8 cellular contexts compared by ENCODE assay signal in the genomic region with DNA sequence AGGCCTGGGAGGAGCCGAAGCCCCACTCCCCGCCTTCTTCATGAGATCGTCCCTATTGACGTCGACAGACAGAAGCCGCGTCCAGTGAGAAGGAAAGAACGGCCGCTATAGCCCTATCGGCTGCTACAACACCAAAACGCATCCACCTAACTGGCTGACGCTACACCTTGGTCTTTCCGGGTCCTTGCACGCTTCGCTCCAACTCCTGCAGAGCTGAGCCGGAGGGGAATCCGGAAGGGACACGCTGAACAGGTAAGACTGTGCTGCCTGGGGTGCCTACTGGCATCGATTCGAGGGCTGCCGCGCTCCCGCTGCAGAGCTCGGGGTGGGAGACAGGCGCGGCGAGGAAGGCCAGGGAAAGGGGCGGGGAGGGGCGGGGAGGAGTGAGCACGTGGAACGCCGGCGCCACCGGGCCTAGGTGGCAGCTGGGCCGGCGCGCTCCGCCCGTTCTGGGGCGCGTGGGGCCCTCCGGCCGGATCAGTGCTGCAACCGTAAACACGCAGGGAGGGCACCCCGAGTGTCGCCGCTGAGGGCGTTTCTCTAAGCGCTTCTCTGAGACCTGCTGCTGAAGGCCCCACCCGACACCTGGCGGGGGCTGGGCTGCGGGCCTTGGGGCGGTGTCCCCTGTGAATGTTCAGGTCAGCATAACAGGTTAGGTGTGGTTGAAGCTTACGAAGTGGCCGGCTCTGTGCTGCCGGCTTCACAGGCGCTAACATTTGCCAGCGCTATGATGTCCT. TPM values are rescaled to one million over a fixed set of nuclear protein-coding genes. Genes with fewer than 3 reads are reported as not detected.
DNase-seq lines count a peak whose midpoint lies in the region; ATAC-seq, FAIRE-seq and TF ChIP-seq lines count a peak whose summit lies in the region.

A gene with protein sequence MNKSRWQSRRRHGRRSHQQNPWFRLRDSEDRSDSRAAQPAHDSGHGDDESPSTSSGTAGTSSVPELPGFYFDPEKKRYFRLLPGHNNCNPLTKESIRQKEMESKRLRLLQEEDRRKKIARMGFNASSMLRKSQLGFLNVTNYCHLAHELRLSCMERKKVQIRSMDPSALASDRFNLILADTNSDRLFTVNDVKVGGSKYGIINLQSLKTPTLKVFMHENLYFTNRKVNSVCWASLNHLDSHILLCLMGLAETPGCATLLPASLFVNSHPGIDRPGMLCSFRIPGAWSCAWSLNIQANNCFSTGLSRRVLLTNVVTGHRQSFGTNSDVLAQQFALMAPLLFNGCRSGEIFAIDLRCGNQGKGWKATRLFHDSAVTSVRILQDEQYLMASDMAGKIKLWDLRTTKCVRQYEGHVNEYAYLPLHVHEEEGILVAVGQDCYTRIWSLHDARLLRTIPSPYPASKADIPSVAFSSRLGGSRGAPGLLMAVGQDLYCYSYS (plus strand): TSS at position 173 of the 737 bp plus-strand sequence. CDS start 11,515 bp downstream, outside the sequence.

- in situ Hi-C loops in GM23248 (cut with MboI): no loop called here

- H3F3A ChIP-seq in GM23248 (ENCODE audit: insufficient read depth): peaks cover 4% of the 10 kb centered on the region; the same call in 1 of the 2 replicates

- peak within 1 kb of the TSS; percentile 89 for H3K4me2 ChIP-seq in DND-41 (ENCODE audit: insufficient read depth, low read length)
- H3K4me2 ChIP-seq in GM23248 (ENCODE audit: unreplicated experiment): peak within 1 kb of the TSS; percentile 85
- peak within 1 kb of the TSS; percentile 96 for H3K4me2 ChIP-seq in Karpas-422 (ENCODE audit: low read depth, low read length, poor library complexity, severe bottlenecking)

- FAIRE-seq in RCC 7860 (lab: Jason Lieb, UNC): peak; percentile 4

- H3K4me1 ChIP-seq in DND-41 (ENCODE audit: insufficient read depth, low read length) (peaks cover 17% of the 10 kb centered on the region), GM23248 (ENCODE audit: insufficient read depth) (0 out of 2 replicates have a peak, but pooled peaks cover 4% of the 10 kb centered on the region), Karpas-422 (ENCODE audit: low read length) (peaks cover 20% of the 10 kb centered on the region), esophagus muscularis mucosa (peaks cover 4 to 20% (median 16%) of the 10 kb centered on the region in 4 donors), muscle layer of duodenum (ENCODE audit: control insufficient read depth in 1 of 2, insufficient read depth in 2 of 2, low read length in 2 of 2) (peaks cover 0 to 5% of the 10 kb centered on the region in 2 donors)

- H3K27ac ChIP-seq in DND-41 (ENCODE audit: low read length) (peak within 1 kb of the TSS; percentile 52), GM23248 (peak within 1 kb of the TSS; percentile 91), Karpas-422 (ENCODE audit: low read length) (peak within 1 kb of the TSS; percentile 71), esophagus muscularis mucosa (replicated peaks in 1 of 4) (peak within 1 kb of the TSS; percentile 70 to 82 (median 72)), muscle layer of duodenum (ENCODE audit: low read length) (peak within 1 kb of the TSS; percentile 51)

- H4K20me1 ChIP-seq in DND-41 (ENCODE audit: insufficient read depth, low read length): no peaks in the 10 kb centered on the region
- H4K20me1 ChIP-seq in GM23248 (ENCODE audit: insufficient read depth): no peaks in the 10 kb centered on the region
- no peaks in the 10 kb centered on the region for H4K20me1 ChIP-seq in Karpas-422 (ENCODE audit: insufficient read depth, low read depth, low read length)

- DNase-seq in DND-41 (peak; percentile 94), GM23248 (peak; percentile 100), Karpas-422 (peak; percentile 100), RCC 7860 (ENCODE audit: low spot score) (peak; percentile 90), esophagus muscularis mucosa (ENCODE audit: extremely low spot score) (peak; percentile 99)
- DNase-seq in activated T-cell treated with anti-CD3 and anti-CD28 coated beads, Interleukin-2, amount 50 U/mL, for 48 hours: peak; percentile 93 to 95
- peak; percentile 80 to 95 for DNase-seq in stimulated activated CD8-positive, alpha-beta memory T cell treated with anti-CD3 and anti-CD28 coated beads, Interleukin-7, amount 100 ng/mL, for 48 hours (ENCODE audit: extremely low read depth in 1 of 2, low read depth in 1 of 2)

- H2AFZ ChIP-seq in DND-41 (ENCODE audit: low read depth, low read length) (peak within 1 kb of the TSS; percentile 91), GM23248 (peak within 1 kb of the TSS; percentile 88), Karpas-422 (ENCODE audit: low read length) (peak within 1 kb of the TSS; percentile 84)

- peak within 1 kb of the TSS; percentile 58 for H3K9ac ChIP-seq in DND-41 (ENCODE audit: low read depth, low read length)
- peak within 1 kb of the TSS; percentile 95 for H3K9ac ChIP-seq in GM23248
- peak within 1 kb of the TSS; percentile 83 for H3K9ac ChIP-seq in Karpas-422 (ENCODE audit: low read length)

- TF ChIP-seq POLR2A in esophagus muscularis mucosa (IDR thresholded peaks at IDR 0.05; ENCODE audit: low read depth): no peak

- peak within 1 kb of the TSS; percentile 36 to 94 for H3K4me3 ChIP-seq in DND-41 (ENCODE audit: low read depth in 1 of 2, low read length in 2 of 2)
- peak within 1 kb of the TSS; percentile 84 for H3K4me3 ChIP-seq in GM23248
- peak within 1 kb of the TSS; percentile 89 for H3K4me3 ChIP-seq in Karpas-422 (ENCODE audit: low read length)
- peak within 1 kb of the TSS; percentile 80 to 89 (median 84) for H3K4me3 ChIP-seq in esophagus muscularis mucosa
- H3K4me3 ChIP-seq in muscle layer of duodenum (ENCODE audit: low read depth in 1 of 2, low read length in 2 of 2): peak within 1 kb of the TSS; percentile 79 to 95

- H3K9me2 ChIP-seq in GM23248 (ENCODE audit: insufficient read depth) (no peaks in the 10 kb centered on the region), Karpas-422 (replicated peaks; ENCODE audit: insufficient read depth, low read length) (no peaks in the 10 kb centered on the region)

- ATAC-seq in DND-41 (ENCODE audit: insufficient read depth, low read depth): peak; percentile 97

- no peak for TF ChIP-seq EP300 in esophagus muscularis mucosa (IDR thresholded peaks at IDR 0.05)

- peaks cover 6% of the 10 kb centered on the region; the same call in 1 of the 2 replicates for H3K79me2 ChIP-seq in DND-41 (ENCODE audit: insufficient read depth, low read length)
- H3K79me2 ChIP-seq in GM23248 (ENCODE audit: insufficient read depth): peaks cover 36% of the 10 kb centered on the region
- H3K79me2 ChIP-seq in Karpas-422 (ENCODE audit: low read length): peaks cover 40% of the 10 kb centered on the region

- H3K27me3 ChIP-seq in DND-41 (ENCODE audit: insufficient read depth, low read length, poor library complexity) (no peaks in the 10 kb centered on the region), GM23248 (replicated peaks; ENCODE audit: insufficient read depth) (no peaks in the 10 kb centered on the region), Karpas-422 (ENCODE audit: low read length) (no peaks in the 10 kb centered on the region), esophagus muscularis mucosa (no peaks in the 10 kb centered on the region), muscle layer of duodenum (ENCODE audit: low read depth, low read length) (no peaks in the 10 kb centered on the region)

- 1% methylated on average over 38 to 43 of the region's 59 CpGs for WGBS in GM23248 (ENCODE audit: low coverage in 1 of 2, low lambda C conversion rate in 2 of 2, missing lambda C conversion rate in 2 of 2), 2 experiments
- 2% methylated on average over 28 of the region's 59 CpGs for WGBS in esophagus muscularis mucosa

- intact Hi-C loops in esophagus muscularis mucosa (cut with DNase I): no loop called here

- no peak for TF ChIP-seq CTCF in DND-41 (IDR thresholded peaks at IDR 0.05; ENCODE audit: borderline replicate concordance, extremely low read depth, low read length, poor library complexity, severe bottlenecking)
- no peak for TF ChIP-seq CTCF in esophagus muscularis mucosa (IDR thresholded peaks at IDR 0.05)

- H3K9me3 ChIP-seq in DND-41 (ENCODE audit: insufficient read depth, low read length, severe bottlenecking): no peaks in the 10 kb centered on the region
- no peaks in the 10 kb centered on the region for H3K9me3 ChIP-seq in GM23248 (ENCODE audit: low read depth)
- no peaks in the 10 kb centered on the region for H3K9me3 ChIP-seq in Karpas-422 (ENCODE audit: low read length)
- no peaks in the 10 kb centered on the region for H3K9me3 ChIP-seq in esophagus muscularis mucosa
- no peaks in the 10 kb centered on the region for H3K9me3 ChIP-seq in muscle layer of duodenum (ENCODE audit: control insufficient read depth in 1 of 2, low read length in 2 of 2)

- no peaks in the 10 kb centered on the region for H3K36me3 ChIP-seq in DND-41 (ENCODE audit: insufficient read depth, low read length)
- H3K36me3 ChIP-seq in GM23248 (ENCODE audit: low read depth): no peaks in the 10 kb centered on the region
- 0 out of 2 replicates have a peak, but pooled peaks cover 3% of the 10 kb centered on the region for H3K36me3 ChIP-seq in Karpas-422 (ENCODE audit: insufficient read depth, low read length)
- no peaks in the 10 kb centered on the region for H3K36me3 ChIP-seq in esophagus muscularis mucosa
- H3K36me3 ChIP-seq in muscle layer of duodenum (ENCODE audit: control insufficient read depth in 1 of 2, insufficient read depth in 2 of 2, low read length in 2 of 2): no peaks in the 10 kb centered on the region

RNA-seq across cellular contexts. Expression of the gene that starts here (rescaled TPM):
- 20.4 and 21.9 TPM in 2 replicates for total RNA-seq in GM23248 (2014; rRNA removed; shearing (Covaris generic))
- polyA plus RNA-seq in GM23248 (2016; fragmentation: Nextera tagmentation; extraction: Ambion mirVana): 17.1 and 17.7 TPM in 2 replicates
- 29.9 and 31.9 TPM in 2 replicates for total RNA-seq in Karpas-422 (2014; rRNA removed; shearing (Covaris generic); ENCODE audit: low replicate concordance)
- 10 to 100 TPM; 10.9 to 18.7 (median 14.7) TPM for total RNA-seq in esophagus muscularis mucosa

Comparison
In these comparisons a context has a peak if more than half of its experiments do, and no peak if none do; other contexts are left out.
1. Peak in every context shown above with its lines: DNase-seq, ATAC-seq, H3K4me3 ChIP-seq and H3K27ac ChIP-seq.